In the genomic region with DNA sequence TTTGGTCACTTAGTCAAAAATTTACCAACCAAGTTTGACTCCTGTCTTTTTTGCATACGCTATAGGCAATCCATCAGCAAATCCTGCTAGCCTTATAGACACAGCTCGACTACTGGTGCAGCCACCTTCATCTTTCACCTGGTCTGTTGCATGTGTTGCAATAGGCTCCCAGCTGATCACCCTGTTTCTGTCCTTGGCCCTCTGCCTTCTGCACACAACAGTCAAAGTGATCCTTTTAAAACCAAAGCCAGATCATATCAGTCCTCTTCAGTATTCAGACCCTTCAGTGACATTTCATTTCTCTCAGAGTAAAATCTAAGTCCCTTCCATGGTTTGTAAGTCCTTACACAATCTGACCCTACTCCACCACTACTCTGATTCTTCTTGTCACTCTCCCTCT, we compare ENCODE assay signal across 27 cellular contexts.
"Had no signal": no experiment of that assay in that cellular context is flagged by ENCODE, and none has a peak within 500 bp of the region (broad histone marks: within the 10 kb centered on the region; RNA-seq: fewer than 3 reads in every experiment).

No MANE protein-coding gene starts in this region.

- H3K27ac ChIP-seq: esophagus muscularis mucosa, foreskin keratinocyte, heart left ventricle, neural progenitor cell, spleen, suprapubic skin, tibial artery had no signal

- H2AFZ ChIP-seq: neural progenitor cell had no signal

- DNase-seq: activated B cell treated with CpG ODN at 0.5 μM for 24 hours; activated CD4-positive, alpha-beta memory T cell treated with anti-CD3 and anti-CD28 coated beads for 36 hours; activated gamma-delta T cell; activated naive CD4-positive, alpha-beta T cell treated with anti-CD3 and anti-CD28 coated beads, Interleukin-2, amount 10 ng/mL, durations not matched to agents 7 days and 5 days; activated naive CD8-positive, alpha-beta T cell treated with anti-CD3 and anti-CD28 coated beads, Interleukin-2, amount 50 U/mL, for 24 hours; activated T-cell treated with anti-CD3 and anti-CD28 coated beads for 4 hours; amygdala; caudate nucleus; cortex of kidney; foreskin keratinocyte; heart left ventricle; hypothalamus; immature natural killer cell; kidney; left colon; midbrain; naive thymus-derived CD4-positive, alpha-beta T cell; posterior cingulate gyrus; right cardiac atrium; spleen; stimulated activated CD4-positive, alpha-beta T cell treated with anti-CD3 and anti-CD28 coated beads, Interleukin-2, amount 100 ng/mL, for 48 hours; tibial artery had no signal

- H3K9me3 ChIP-seq: esophagus muscularis mucosa, heart left ventricle, spleen, suprapubic skin, tibial artery had no signal

- FAIRE-seq: endothelial cell of umbilical vein, kidney had no signal

- H3K4me3 ChIP-seq: esophagus muscularis mucosa, heart left ventricle, neural progenitor cell, spleen, suprapubic skin, tibial artery had no signal

- H3K4me1 ChIP-seq: esophagus muscularis mucosa, heart left ventricle, neural progenitor cell, spleen, suprapubic skin, tibial artery had no signal

- H3K27me3 ChIP-seq: esophagus muscularis mucosa, foreskin keratinocyte, neural progenitor cell, spleen, suprapubic skin, tibial artery had no signal

- H3K9me3 Mint-ChIP-seq: activated B cell treated with CpG ODN at 0.5 μM for 24 hours, immature natural killer cell had no signal

- H3K4me3 Mint-ChIP-seq: activated B cell treated with CpG ODN at 0.5 μM for 24 hours; activated CD4-positive, alpha-beta memory T cell treated with anti-CD3 and anti-CD28 coated beads for 36 hours; activated naive CD4-positive, alpha-beta T cell treated with anti-CD3 and anti-CD28 coated beads, Interleukin-2, amount 10 ng/mL, durations not matched to agents 7 days and 5 days; activated naive CD8-positive, alpha-beta T cell treated with anti-CD3 and anti-CD28 coated beads, Interleukin-2, amount 50 U/mL, for 24 hours; activated T-helper 1 cell treated with anti-CD3 and anti-CD28 coated beads, Interleukin-12 subunit alpha, Interleukin-12 subunit beta, Interleukin-2, Interleukin-4 antibody, amounts not matched to agents 30 ng/mL and 10 ng/mL and 1 ng/mL, durations not matched to agents 14 hours and 24 hours and 36 hours; immature natural killer cell; naive thymus-derived CD4-positive, alpha-beta T cell; neural progenitor cell had no signal

- H3K36me3 ChIP-seq: esophagus muscularis mucosa, heart left ventricle, neural progenitor cell, spleen, suprapubic skin, tibial artery had no signal

- H3K4me2 ChIP-seq: neural progenitor cell had no signal

- H3K4me1 Mint-ChIP-seq: activated B cell treated with CpG ODN at 0.5 μM for 24 hours, immature natural killer cell, neural progenitor cell had no signal

- H3K27ac Mint-ChIP-seq: activated B cell treated with CpG ODN at 0.5 μM for 24 hours; activated CD4-positive, alpha-beta memory T cell treated with anti-CD3 and anti-CD28 coated beads for 36 hours; activated naive CD4-positive, alpha-beta T cell treated with anti-CD3 and anti-CD28 coated beads, Interleukin-2, amount 10 ng/mL, durations not matched to agents 7 days and 5 days; activated naive CD8-positive, alpha-beta T cell treated with anti-CD3 and anti-CD28 coated beads, Interleukin-2, amount 50 U/mL, for 24 hours; activated T-helper 1 cell treated with anti-CD3 and anti-CD28 coated beads, Interleukin-12 subunit alpha, Interleukin-12 subunit beta, Interleukin-2, Interleukin-4 antibody, amounts not matched to agents 30 ng/mL and 10 ng/mL and 1 ng/mL, durations not matched to agents 14 hours and 24 hours and 36 hours; immature natural killer cell; naive thymus-derived CD4-positive, alpha-beta T cell; neural progenitor cell had no signal

- ATAC-seq: activated naive CD8-positive, alpha-beta T cell treated with anti-CD3 and anti-CD28 coated beads, Interleukin-2, amount 50 U/mL, for 24 hours; foreskin keratinocyte; heart left ventricle; left colon; naive thymus-derived CD4-positive, alpha-beta T cell; right cardiac atrium had no signal

- H3K27me3 Mint-ChIP-seq: activated B cell treated with CpG ODN at 0.5 μM for 24 hours had no signal

- H3K36me3 Mint-ChIP-seq: activated CD4-positive, alpha-beta memory T cell treated with anti-CD3 and anti-CD28 coated beads for 36 hours; activated naive CD4-positive, alpha-beta T cell treated with anti-CD3 and anti-CD28 coated beads, Interleukin-2, amount 10 ng/mL, durations not matched to agents 7 days and 5 days; immature natural killer cell had no signal

- H3K9ac ChIP-seq: neural progenitor cell had no signal
